In the genomic region with DNA sequence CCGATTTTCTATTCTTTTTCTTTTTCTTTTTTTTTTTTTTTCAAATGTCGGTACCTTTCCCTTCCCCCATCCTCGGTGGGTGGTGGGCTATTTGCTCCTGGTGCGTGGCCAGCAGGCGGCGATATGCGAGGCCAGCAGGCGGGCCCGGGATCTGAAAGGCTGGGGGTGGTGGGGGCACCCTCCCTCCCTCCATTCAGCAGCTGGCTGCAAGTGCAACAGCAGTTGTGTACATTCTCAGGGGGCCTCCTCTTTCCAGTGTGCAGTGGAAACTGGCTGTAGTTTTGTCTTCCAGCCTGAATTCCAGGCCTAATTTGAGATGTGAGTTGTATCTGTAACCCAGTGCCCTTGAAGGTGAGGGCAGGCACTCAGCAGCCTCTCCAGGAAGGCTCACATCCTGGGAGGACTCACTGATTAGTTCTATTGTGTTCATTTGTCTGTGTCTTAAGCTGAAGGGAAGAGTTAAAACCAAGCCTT, we compare ENCODE assay signal across 9 cellular contexts. TPM values are rescaled to one million over a fixed set of nuclear protein-coding genes. Genes with fewer than 3 reads are reported as not detected.
DNase-seq lines count a peak whose midpoint lies in the region; ATAC-seq and TF ChIP-seq lines count a peak whose summit lies in the region.
"Had no signal": no experiment of that assay in that cellular context is flagged by ENCODE, and none has a peak within 500 bp of the region (broad histone marks: within the 10 kb centered on the region; RNA-seq: fewer than 3 reads in every experiment).

No MANE protein-coding gene starts in this region.

- H3K27me3 ChIP-seq in Panc1 (ENCODE audit: control insufficient read depth, insufficient read depth, low read length) (peaks cover 28% of the 10 kb centered on the region), iPS-18a (ENCODE audit: control insufficient read depth, insufficient read depth, low read length) (no peaks in the 10 kb centered on the region), suprapubic skin (peaks cover 43% of the 10 kb centered on the region)

- intact Hi-C loops in activated naive CD4-positive, alpha-beta T cell treated with anti-CD3 and anti-CD28 coated beads for 36 hours (cut with micrococcal nuclease): loop anchor here (5.0 kb wide), 3 partner anchors 154 to 544 kb away; no protein-coding TSS in a partner anchor
- intact Hi-C loops in Panc1 (cut with micrococcal nuclease; ENCODE audit: unreplicated experiment): loop anchor here (10.0 kb wide), 1 partner anchor 321 kb away; no protein-coding TSS in a partner anchor

- no peak for TF ChIP-seq EP300 in suprapubic skin (IDR thresholded peaks at IDR 0.05)

- H3K4me1 ChIP-seq in Panc1 (ENCODE audit: control insufficient read depth, insufficient read depth, low read length) (peaks cover 12% of the 10 kb centered on the region), iPS-18a (ENCODE audit: control insufficient read depth, low read depth, low read length) (peaks cover 30% of the 10 kb centered on the region), suprapubic skin (peaks cover 44% of the 10 kb centered on the region)

- in situ Hi-C loops in Panc1 (cut with HindIII; ENCODE audit: low pct_unique_long_range_greater_than_20kb, low sequenced_read_pairs): no loop called here

- TF ChIP-seq CTCF in Panc1 (IDR thresholded peaks at IDR 0.05) (peak; percentile 59), suprapubic skin (IDR thresholded peaks at IDR 0.05) (no peak)

- 17% methylated on average over 8 of the region's 9 CpGs for WGBS in suprapubic skin

- CTCF ChIA-PET in activated naive CD4-positive, alpha-beta T cell treated with anti-CD3 and anti-CD28 coated beads for 36 hours (lab: Charles Lee): interaction anchor here (0.6 to 1.8 kb wide), 6 partner anchors 11 to 666 kb away, joined by 3 to 5 read pairs (median 4); no protein-coding TSS in a partner anchor
- CTCF ChIA-PET in activated naive CD4-positive, alpha-beta T cell treated with anti-CD3 and anti-CD28 coated beads, Interleukin-2, amount 10 ng/mL, durations not matched to agents 7 days and 5 days (lab: Charles Lee): no interaction called here
- CTCF ChIA-PET in Panc1 (lab: Charles Lee): interaction anchor here (0.7 kb wide), 1 partner anchor 157 kb away, joined by 6 read pairs; no protein-coding TSS in a partner anchor

- H3K36me3 ChIP-seq in Panc1 (ENCODE audit: control insufficient read depth, insufficient read depth, low read length): no peaks in the 10 kb centered on the region
- peaks cover 46% of the 10 kb centered on the region for H3K36me3 ChIP-seq in iPS-18a (ENCODE audit: control insufficient read depth, low read depth, low read length)
- H3K36me3 ChIP-seq in suprapubic skin: peaks cover 3% of the 10 kb centered on the region

- peaks cover 30% of the 10 kb centered on the region for H3K27me3 Mint-ChIP-seq in activated naive CD4-positive, alpha-beta T cell treated with anti-CD3 and anti-CD28 coated beads for 36 hours (ENCODE audit: low read depth)
- peaks cover 72% of the 10 kb centered on the region for H3K27me3 Mint-ChIP-seq in activated naive CD4-positive, alpha-beta T cell treated with anti-CD3 and anti-CD28 coated beads, Interleukin-2, amount 10 ng/mL, durations not matched to agents 7 days and 5 days

- H3K27ac ChIP-seq in Panc1 (ENCODE audit: low read length): no peak overlapping the region
- H3K27ac ChIP-seq in iPS-18a (ENCODE audit: low read length): no peak overlapping the region
- H3K27ac ChIP-seq in suprapubic skin: no peak overlapping the region

- H3K9ac ChIP-seq in iPS-18a (ENCODE audit: low read length): peak overlapping the region; percentile 83

- BruUV-seq in Panc1 (replicated peaks; lab: Mats Ljungman, UMichigan): no TSS peak

- H3K4me3 Mint-ChIP-seq in activated naive CD4-positive, alpha-beta T cell treated with anti-CD3 and anti-CD28 coated beads for 36 hours: no peak overlapping the region
- no peak overlapping the region for H3K4me3 Mint-ChIP-seq in activated naive CD4-positive, alpha-beta T cell treated with anti-CD3 and anti-CD28 coated beads, Interleukin-2, amount 10 ng/mL, durations not matched to agents 7 days and 5 days

- H3K27ac Mint-ChIP-seq in activated naive CD4-positive, alpha-beta T cell treated with anti-CD3 and anti-CD28 coated beads for 36 hours: no peak overlapping the region
- no peak overlapping the region for H3K27ac Mint-ChIP-seq in activated naive CD4-positive, alpha-beta T cell treated with anti-CD3 and anti-CD28 coated beads, Interleukin-2, amount 10 ng/mL, durations not matched to agents 7 days and 5 days

- DNase-seq in activated naive CD4-positive, alpha-beta T cell treated with anti-CD3 and anti-CD28 coated beads for 36 hours: peak; percentile 33
- DNase-seq in activated naive CD4-positive, alpha-beta T cell treated with anti-CD3 and anti-CD28 coated beads, Interleukin-2, amount 10 ng/mL, durations not matched to agents 7 days and 5 days: no peak
- DNase-seq in Panc1 (ENCODE audit: low read depth, low spot score): no peak
- DNase-seq in suprapubic skin (ENCODE audit: low spot score in 2 of 2): peak in 1 of 2 donors; percentile 37
- DNase-seq in DMS114 treated with DMSO at 0.1 percent for 48 hours (lab: John Stamatoyannopoulos, UW; ENCODE audit: unreplicated experiment): no peak
- no peak for DNase-seq in NCI-H510A (lab: John Stamatoyannopoulos, UW)
- no peak for DNase-seq in activated effector memory CD4-positive, alpha-beta T cell treated with anti-CD3 and anti-CD28 coated beads, Interleukin-2, amount 50 U/mL, for 16 hours

- no peaks in the 10 kb centered on the region for H3K9me3 Mint-ChIP-seq in activated naive CD4-positive, alpha-beta T cell treated with anti-CD3 and anti-CD28 coated beads for 36 hours
- no peaks in the 10 kb centered on the region for H3K9me3 Mint-ChIP-seq in activated naive CD4-positive, alpha-beta T cell treated with anti-CD3 and anti-CD28 coated beads, Interleukin-2, amount 10 ng/mL, durations not matched to agents 7 days and 5 days

- TF ChIP-seq POLR2A in suprapubic skin (IDR thresholded peaks at IDR 0.05): no peak

- H3K36me3 Mint-ChIP-seq in activated naive CD4-positive, alpha-beta T cell treated with anti-CD3 and anti-CD28 coated beads for 36 hours (ENCODE audit: low read depth): no peaks in the 10 kb centered on the region
- H3K36me3 Mint-ChIP-seq in activated naive CD4-positive, alpha-beta T cell treated with anti-CD3 and anti-CD28 coated beads, Interleukin-2, amount 10 ng/mL, durations not matched to agents 7 days and 5 days: no peaks in the 10 kb centered on the region

- no peak for ATAC-seq in Panc1

- H3K9me3 ChIP-seq in Panc1 (ENCODE audit: control insufficient read depth, insufficient read depth, low read depth, low read length) (no peaks in the 10 kb centered on the region), iPS-18a (ENCODE audit: control insufficient read depth, low read depth, low read length) (no peaks in the 10 kb centered on the region), suprapubic skin (no peaks in the 10 kb centered on the region)

- POLR2A ChIA-PET in Panc1 (lab: Charles Lee): no interaction called here

- peaks cover 31% of the 10 kb centered on the region for H3K4me1 Mint-ChIP-seq in activated naive CD4-positive, alpha-beta T cell treated with anti-CD3 and anti-CD28 coated beads for 36 hours (ENCODE audit: low read depth)
- peaks cover 29% of the 10 kb centered on the region for H3K4me1 Mint-ChIP-seq in activated naive CD4-positive, alpha-beta T cell treated with anti-CD3 and anti-CD28 coated beads, Interleukin-2, amount 10 ng/mL, durations not matched to agents 7 days and 5 days

- no peak overlapping the region for H3K4me3 ChIP-seq in Panc1 (ENCODE audit: low read depth in 2 of 2, low read length in 2 of 2)
- H3K4me3 ChIP-seq in iPS-18a (ENCODE audit: low read length): peak overlapping the region; percentile 91
- H3K4me3 ChIP-seq in suprapubic skin: peak overlapping the region; percentile 56

RNA-seq across cellular contexts. Expression of gene MYCN, which starts 3.1 kb away (rescaled TPM):
- under 1 TPM in 1 of 2 experiments, not detected in 1; 0.19 TPM for total RNA-seq in activated naive CD4-positive, alpha-beta T cell treated with anti-CD3 and anti-CD28 coated beads for 36 hours
- not detected for total RNA-seq in Panc1 (2021; ENCODE audit: unreplicated experiment)
- polyA plus RNA-seq in Panc1 (2012; ENCODE audit: insufficient read length): 0.13 TPM
- total RNA-seq in suprapubic skin: 1 to 10 TPM in 2 of 4 donors, under 1 TPM in 2; 0.57 to 3.8 (median 1.6) TPM
- total RNA-seq: myocyte had no signal

Comparison
In these comparisons a context has a peak if more than half of its experiments do, and no peak if none do; other contexts are left out.
1. H3K4me3 ChIP-seq: peak in iPS-18a (single experiment) and suprapubic skin (single experiment); none in Panc1 (0 of 2).